ENCODE assay signal across 26 cellular contexts in the genomic region with DNA sequence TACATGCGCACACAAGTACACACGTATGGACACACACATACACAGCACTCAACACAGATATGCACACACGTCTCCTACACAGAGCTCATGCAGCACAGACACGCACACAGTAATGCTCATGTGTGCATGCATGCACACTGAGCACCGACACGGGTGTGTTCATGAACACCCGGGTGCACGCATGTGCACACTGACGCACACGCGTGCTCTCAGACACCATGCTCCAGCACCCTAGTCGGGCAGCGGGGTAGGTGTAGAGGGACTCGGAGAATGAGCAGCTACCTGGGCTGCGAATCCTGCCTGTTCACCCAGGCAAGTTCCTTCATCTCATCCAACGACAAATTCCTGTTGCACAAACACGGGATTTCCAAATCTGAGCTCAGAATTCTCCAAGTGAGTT.
DNase-seq lines count a peak whose midpoint lies in the region; ATAC-seq and TF ChIP-seq lines count a peak whose summit lies in the region.
"Had no signal": no experiment of that assay in that cellular context is flagged by ENCODE, and none has a peak within 500 bp of the region (broad histone marks: within the 10 kb centered on the region; RNA-seq: fewer than 3 reads in every experiment).

No MANE protein-coding gene starts in this region.

- no peak overlapping the region for H3K4me3 Mint-ChIP-seq in activated CD8-positive, alpha-beta memory T cell treated with anti-CD3 and anti-CD28 coated beads, Interleukin-2, amount 10 ng/mL, durations not matched to agents 7 days and 5 days
- H3K4me3 Mint-ChIP-seq: activated naive CD4-positive, alpha-beta T cell treated with anti-CD3 and anti-CD28 coated beads, Interleukin-2, amount 50 U/mL, for 24 hours; activated T-helper 1 cell treated with anti-CD3 and anti-CD28 coated beads, Interleukin-12 subunit alpha, Interleukin-12 subunit beta, Interleukin-2, Interleukin-4 antibody, amounts not matched to agents 30 ng/mL and 10 ng/mL and 1 ng/mL, durations not matched to agents 14 hours and 24 hours and 36 hours; CD4-positive, alpha-beta T cell had no signal

- H3K4me3 ChIP-seq in HEK293 (ENCODE audit: low read depth, low read length) (no peak overlapping the region), psoas muscle (no peak overlapping the region)
- H3K4me3 ChIP-seq: coronary artery had no signal

- H3K27ac ChIP-seq in HEK293 (ENCODE audit: extremely low read depth, low read depth, low read length) (no peak overlapping the region), psoas muscle (no peak overlapping the region)
- H3K27ac ChIP-seq: 22Rv1, coronary artery, epithelial cell of prostate, neutrophil had no signal

- POLR2A ChIA-PET in HEK293 (lab: Yijun Ruan, JAX), result no interaction called here

- H3K9me3 Mint-ChIP-seq in activated CD8-positive, alpha-beta memory T cell treated with anti-CD3 and anti-CD28 coated beads, Interleukin-2, amount 10 ng/mL, durations not matched to agents 7 days and 5 days (ENCODE audit: low read depth), result no peaks in the 10 kb centered on the region
- H3K9me3 Mint-ChIP-seq: activated naive CD4-positive, alpha-beta T cell treated with anti-CD3 and anti-CD28 coated beads, Interleukin-2, amount 50 U/mL, for 24 hours; activated T-helper 1 cell treated with anti-CD3 and anti-CD28 coated beads, Interleukin-12 subunit alpha, Interleukin-12 subunit beta, Interleukin-2, Interleukin-4 antibody, amounts not matched to agents 30 ng/mL and 10 ng/mL and 1 ng/mL, durations not matched to agents 14 hours and 24 hours and 36 hours; CD4-positive, alpha-beta T cell had no signal

- TF ChIP-seq CTCF in HEK293 (tag by site-specific recombination; IDR thresholded peaks at IDR 0.05) (no peak), psoas muscle (IDR thresholded peaks at IDR 0.05) (no peak)

- H3K36me3 Mint-ChIP-seq in activated CD8-positive, alpha-beta memory T cell treated with anti-CD3 and anti-CD28 coated beads, Interleukin-2, amount 10 ng/mL, durations not matched to agents 7 days and 5 days, result peaks cover 1% of the 10 kb centered on the region
- H3K36me3 Mint-ChIP-seq: activated naive CD4-positive, alpha-beta T cell treated with anti-CD3 and anti-CD28 coated beads, Interleukin-2, amount 50 U/mL, for 24 hours had no signal

- no peaks in the 10 kb centered on the region for H3K27me3 Mint-ChIP-seq in activated CD8-positive, alpha-beta memory T cell treated with anti-CD3 and anti-CD28 coated beads, Interleukin-2, amount 10 ng/mL, durations not matched to agents 7 days and 5 days
- H3K27me3 Mint-ChIP-seq: activated naive CD4-positive, alpha-beta T cell treated with anti-CD3 and anti-CD28 coated beads, Interleukin-2, amount 50 U/mL, for 24 hours; CD4-positive, alpha-beta T cell; progenitor cell of endocrine pancreas had no signal

- WGBS in psoas muscle, 3 donors, result 96 to 97% (median 96%) methylated on average over 17 of the region's 17 CpGs

- no peak for ATAC-seq in activated CD8-positive, alpha-beta memory T cell treated with anti-CD3 and anti-CD28 coated beads, Interleukin-2, amount 10 ng/mL, durations not matched to agents 7 days and 5 days
- ATAC-seq in left ventricle myocardium superior (no peak), psoas muscle (no peak)
- ATAC-seq: HCT116, left lobe of liver had no signal

- peaks cover 9% of the 10 kb centered on the region for H3K4me1 Mint-ChIP-seq in activated CD8-positive, alpha-beta memory T cell treated with anti-CD3 and anti-CD28 coated beads, Interleukin-2, amount 10 ng/mL, durations not matched to agents 7 days and 5 days

- no peak overlapping the region for H3K27ac Mint-ChIP-seq in activated CD8-positive, alpha-beta memory T cell treated with anti-CD3 and anti-CD28 coated beads, Interleukin-2, amount 10 ng/mL, durations not matched to agents 7 days and 5 days
- H3K27ac Mint-ChIP-seq: activated naive CD4-positive, alpha-beta T cell treated with anti-CD3 and anti-CD28 coated beads, Interleukin-2, amount 50 U/mL, for 24 hours; activated T-helper 1 cell treated with anti-CD3 and anti-CD28 coated beads, Interleukin-12 subunit alpha, Interleukin-12 subunit beta, Interleukin-2, Interleukin-4 antibody, amounts not matched to agents 30 ng/mL and 10 ng/mL and 1 ng/mL, durations not matched to agents 14 hours and 24 hours and 36 hours; CD4-positive, alpha-beta T cell had no signal

- H3K36me3 ChIP-seq in HEK293 (ENCODE audit: control insufficient read depth in 2 of 2, insufficient read depth in 1 of 2, low read length in 2 of 2) (peaks cover 0 to 9% of the 10 kb centered on the region in 2 experiments; a peak in 1 of 3 replicates), psoas muscle (ENCODE audit: insufficient read depth in 1 of 2, low read depth in 1 of 2) (no peaks in the 10 kb centered on the region)
- H3K36me3 ChIP-seq: neutrophil had no signal

- peak; percentile 7 for DNase-seq in activated CD8-positive, alpha-beta memory T cell treated with anti-CD3 and anti-CD28 coated beads, Interleukin-2, amount 50 U/mL, for 4 hours
- no peak for DNase-seq in activated CD8-positive, alpha-beta memory T cell treated with anti-CD3 and anti-CD28 coated beads, Interleukin-2, amount 10 ng/mL, durations not matched to agents 7 days and 5 days
- DNase-seq in left ventricle myocardium superior, result peak; percentile 22
- peak; percentile 4 to 8 for DNase-seq in psoas muscle
- no peak for DNase-seq in RKO (ENCODE audit: low spot score)
- no peak for DNase-seq in HPDE6-E6E7 (ENCODE audit: extremely low spot score)
- DNase-seq in SKM-1 (lab: John Stamatoyannopoulos, UW; ENCODE audit: unreplicated experiment), result no peak
- DNase-seq: activated CD4-positive, alpha-beta T cell treated with anti-CD3 and anti-CD28 coated beads, Interleukin-2, amount 50 U/mL, for 48 hours; CD4-positive, alpha-beta T cell; effector memory CD4-positive, alpha-beta T cell; mesendoderm; NCI-H1048; NCI-H1694; NCI-H446 treated with DMSO at 0.1 percent for 48 hours; NCI-H774; stimulated activated naive CD4-positive, alpha-beta T cell had no signal

- CTCF ChIA-PET in activated CD8-positive, alpha-beta memory T cell treated with anti-CD3 and anti-CD28 coated beads, Interleukin-2, amount 10 ng/mL, durations not matched to agents 7 days and 5 days (lab: Charles Lee), result no interaction called here
- CTCF ChIA-PET in HEK293 (lab: Yijun Ruan, JAX), result no interaction called here

- H3K9me3 ChIP-seq in HEK293 (ENCODE audit: control insufficient read depth, insufficient read depth, low read depth, low read length) (no peaks in the 10 kb centered on the region), psoas muscle (no peaks in the 10 kb centered on the region)
- H3K9me3 ChIP-seq: neutrophil had no signal

- no peaks in the 10 kb centered on the region for H3K4me1 ChIP-seq in HEK293 (ENCODE audit: control insufficient read depth, insufficient read depth, low read length)
- H3K4me1 ChIP-seq in psoas muscle, result peaks cover 19% of the 10 kb centered on the region

- H3K27me3 ChIP-seq in psoas muscle (ENCODE audit: insufficient read depth in 3 of 3, low read length in 2 of 3), result no peaks in the 10 kb centered on the region
- H3K27me3 ChIP-seq: neutrophil had no signal

- intact Hi-C loops in left ventricle myocardium superior (cut with micrococcal nuclease), result no loop called here
- intact Hi-C loops in psoas muscle (cut with DNase I), result no loop called here

TF ChIP-seq in HEK293, 187 proteins besides CTCF, POLR2A, EP300 and RAD21:
- TF ChIP-seq ZNF514 (tag by site-specific recombination; IDR thresholded peaks at IDR 0.05), result no peak
- peak; percentile 4 for TF ChIP-seq ZBTB26 (tag by site-specific recombination; optimal IDR thresholded peaks at IDR 0.05)

Comparison
In these comparisons a context has a peak if more than half of its experiments do, and no peak if none do; other contexts are left out.
1. DNase-seq: peak in activated CD8-positive, alpha-beta memory T cell treated with anti-CD3 and anti-CD28 coated beads, Interleukin-2, amount 50 U/mL, for 4 hours (single experiment), left ventricle myocardium superior (single experiment) and psoas muscle (2 of 2); none in activated CD8-positive, alpha-beta memory T cell treated with anti-CD3 and anti-CD28 coated beads, Interleukin-2, amount 10 ng/mL, durations not matched to agents 7 days and 5 days (single experiment), RKO (single experiment), HPDE6-E6E7 (single experiment) and SKM-1 (single experiment).